Comparison of ENCODE assay signal across 1 cellular context in the genomic region with DNA sequence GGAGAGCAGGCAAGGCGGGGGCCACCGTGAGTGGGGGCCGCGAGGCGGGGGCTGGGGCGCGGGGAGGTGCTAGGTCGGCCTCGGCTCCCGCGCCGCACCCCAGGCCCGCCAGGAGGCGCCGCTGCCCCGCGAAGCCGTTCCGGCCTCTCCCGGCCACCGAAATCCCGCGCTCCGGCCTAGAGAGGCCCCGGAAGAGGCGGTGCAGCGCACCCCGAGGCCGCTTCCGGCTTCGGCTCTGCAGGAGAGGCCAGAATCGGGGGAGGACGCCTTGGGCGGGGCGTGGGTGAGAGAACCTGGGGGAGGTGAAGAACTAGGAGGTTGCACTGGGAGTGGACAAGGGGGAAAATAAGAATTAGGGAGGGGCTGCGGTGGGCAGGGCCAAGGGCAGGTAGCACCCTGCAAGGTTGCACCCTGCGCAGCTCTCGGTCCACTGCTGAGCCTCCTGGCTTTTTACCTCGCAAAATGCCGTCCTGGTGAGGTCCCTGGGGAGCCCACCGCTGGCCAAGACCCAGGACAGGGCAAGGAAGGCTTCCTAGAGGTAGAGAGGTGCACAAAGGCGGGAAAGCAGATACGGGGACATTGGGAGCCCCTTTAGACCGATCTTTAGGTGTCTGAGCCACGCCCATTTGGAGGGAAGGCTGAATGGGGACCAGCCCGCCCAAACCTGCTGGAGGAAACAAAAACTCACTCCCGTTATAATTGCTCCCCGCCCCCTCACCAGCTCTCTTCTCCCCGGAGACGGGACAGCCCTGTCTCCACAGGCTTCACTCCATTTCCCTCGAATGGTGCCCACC.
TF ChIP-seq lines count a peak whose summit lies in the region.

No MANE protein-coding gene starts in this region.

TF ChIP-seq in IMR-90, 13 proteins besides CTCF, POLR2A, EP300 and RAD21:
- TF ChIP-seq MAZ (IDR thresholded peaks at IDR 0.05; ENCODE audit: borderline replicate concordance, low read depth, low read length) (0 out of 2 replicates have a peak, but pooled peaks have one; percentile 71), SMC3 (IDR thresholded peaks at IDR 0.05; ENCODE audit: low read depth, low read length) (peak; percentile 94), FOS (IDR thresholded peaks at IDR 0.05; ENCODE audit: low read depth, low read length) (no peak)
- TF ChIP-seq, protein P1, sequence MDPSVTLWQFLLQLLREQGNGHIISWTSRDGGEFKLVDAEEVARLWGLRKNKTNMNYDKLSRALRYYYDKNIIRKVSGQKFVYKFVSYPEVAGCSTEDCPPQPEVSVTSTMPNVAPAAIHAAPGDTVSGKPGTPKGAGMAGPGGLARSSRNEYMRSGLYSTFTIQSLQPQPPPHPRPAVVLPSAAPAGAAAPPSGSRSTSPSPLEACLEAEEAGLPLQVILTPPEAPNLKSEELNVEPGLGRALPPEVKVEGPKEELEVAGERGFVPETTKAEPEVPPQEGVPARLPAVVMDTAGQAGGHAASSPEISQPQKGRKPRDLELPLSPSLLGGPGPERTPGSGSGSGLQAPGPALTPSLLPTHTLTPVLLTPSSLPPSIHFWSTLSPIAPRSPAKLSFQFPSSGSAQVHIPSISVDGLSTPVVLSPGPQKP (IDR thresholded peaks at IDR 0.05; ENCODE audit: borderline replicate concordance, low read depth, low read length): no peak
TF ChIP-seq in IMR-90: peak in this region for 2.
